12 cellular contexts compared by ENCODE assay signal in genomic region chr1:195591917-195592672, GRCh38.
DNase-seq lines count a peak whose midpoint lies in the region; TF ChIP-seq lines count a peak whose summit lies in the region.
"Had no signal": no experiment of that assay in that cellular context is flagged by ENCODE, and none has a peak within 500 bp of the region (broad histone marks: within the 10 kb centered on the region; RNA-seq: fewer than 3 reads in every experiment).

No MANE protein-coding gene starts in this region.

- H3K27ac Mint-ChIP-seq in type B pancreatic cell: no peak overlapping the region

- no peak for TF ChIP-seq POLR2A in sigmoid colon (IDR thresholded peaks at IDR 0.05)

- TF ChIP-seq CTCF in fibroblast of mammary gland (conservative IDR thresholded peaks at IDR 0.05; ENCODE audit: control insufficient read depth, insufficient read depth, low read depth, low read length) (no peak), type B pancreatic cell (conservative IDR thresholded peaks at IDR 0.05) (no peak), sigmoid colon (IDR thresholded peaks at IDR 0.05) (no peak)

- no peaks in the 10 kb centered on the region for H3K27me3 Mint-ChIP-seq in type B pancreatic cell

- peak overlapping the region; percentile 8 for H3K4me3 Mint-ChIP-seq in type B pancreatic cell

- H3K4me3 ChIP-seq in fibroblast of mammary gland (ENCODE audit: control insufficient read depth, low read depth, low read length) (no peak overlapping the region), sigmoid colon (no peak overlapping the region)
- H3K4me3 ChIP-seq: spleen had no signal

- TF ChIP-seq EP300 in sigmoid colon (IDR thresholded peaks at IDR 0.05): no peak

- no peaks in the 10 kb centered on the region for H3K36me3 Mint-ChIP-seq in type B pancreatic cell

- peaks cover 10% of the 10 kb centered on the region for H3K4me1 Mint-ChIP-seq in type B pancreatic cell (ENCODE audit: unreplicated experiment)

- peaks cover 7% of the 10 kb centered on the region for H3K9me3 Mint-ChIP-seq in type B pancreatic cell

- H3K27ac ChIP-seq in sigmoid colon: no peak overlapping the region
- H3K27ac ChIP-seq: KMS-11, spleen had no signal

- H3K4me1 ChIP-seq in sigmoid colon: no peaks in the 10 kb centered on the region
- H3K4me1 ChIP-seq: spleen had no signal

- 86 to 92% methylated on average over 3 of the region's 3 CpGs for WGBS in sigmoid colon, 2 donors

- intact Hi-C loops in sigmoid colon (cut with DNase I): no loop called here

- DNase-seq in NCI-H2107 treated with DMSO at 0.1 percent for 48 hours (lab: John Stamatoyannopoulos, UW; ENCODE audit: unreplicated experiment) (peak; percentile 30), NCI-H2107 (lab: John Stamatoyannopoulos, UW) (no peak), RPMI7951 (ENCODE audit: low read depth) (peak; percentile 90), fibroblast of mammary gland (ENCODE audit: low read depth) (peak; percentile 91), type B pancreatic cell (ENCODE audit: extremely low spot score, unreplicated experiment) (no peak), SIG-M5 treated with dmso at 0.1 percent for 504 hours (lab: John Stamatoyannopoulos, UW; ENCODE audit: unreplicated experiment) (no peak), NOMO-1 treated with DMSO at 0.1 percent for 48 hours (lab: John Stamatoyannopoulos, UW; ENCODE audit: unreplicated experiment) (no peak), sigmoid colon (no peak)
- DNase-seq: activated naive CD4-positive, alpha-beta T cell treated with Interleukin-2 at 50 U/mL for 16 hours; GDM1; spleen had no signal

- H3K27me3 ChIP-seq in sigmoid colon: no peaks in the 10 kb centered on the region
- H3K27me3 ChIP-seq: spleen had no signal

- no peaks in the 10 kb centered on the region for H3K36me3 ChIP-seq in sigmoid colon
- H3K36me3 ChIP-seq: spleen had no signal

- peaks cover 0 to 1% (median 0%) of the 10 kb centered on the region in 4 donors for H3K9me3 ChIP-seq in sigmoid colon

Comparison
In these comparisons a context has a peak if more than half of its experiments do, and no peak if none do; other contexts are left out.
1. DNase-seq: peak in NCI-H2107 treated with DMSO at 0.1 percent for 48 hours (single experiment), RPMI7951 (single experiment) and fibroblast of mammary gland (single experiment); none in NCI-H2107 (single experiment), type B pancreatic cell (single experiment), SIG-M5 treated with dmso at 0.1 percent for 504 hours (single experiment), NOMO-1 treated with DMSO at 0.1 percent for 48 hours (single experiment) and sigmoid colon (single experiment).